17 cellular contexts compared by ENCODE assay signal in genomic region chr16:54647216-54647615, GRCh38.
DNase-seq lines count a peak whose midpoint lies in the region; ATAC-seq and TF ChIP-seq lines count a peak whose summit lies in the region.
"Had no signal": no experiment of that assay in that cellular context is flagged by ENCODE, and none has a peak within 500 bp of the region (broad histone marks: within the 10 kb centered on the region; RNA-seq: fewer than 3 reads in every experiment).

No MANE protein-coding gene starts in this region.

- H3K4me3 ChIP-seq in ascending aorta (no peak overlapping the region), esophagus squamous epithelium (no peak overlapping the region), aorta (ENCODE audit: low read length in 2 of 2) (no peak overlapping the region)

- TF ChIP-seq CTCF in ascending aorta (IDR thresholded peaks at IDR 0.05) (no peak), esophagus squamous epithelium (IDR thresholded peaks at IDR 0.05) (no peak)

- 27 to 67% methylated on average over 3 of the region's 3 CpGs for WGBS in esophagus squamous epithelium, 2 donors
- 5 to 9% methylated on average over 3 of the region's 3 CpGs for WGBS in aorta, 2 donors

- ATAC-seq in sciatic nerve (peak; percentile 16), aorta (ENCODE audit: low FRiP score) (peak; percentile 67), GM21737 (IDR thresholded peaks at IDR 0.05; ENCODE audit: unreplicated experiment) (no peak)

- intact Hi-C loops in ascending aorta (cut with DNase I) (no loop called here), esophagus squamous epithelium (cut with DNase I) (loop anchor here (5.0 kb wide), 1 partner anchor 285 kb away; the partner anchor contains the start of gene IRX5), sciatic nerve (cut with DNase I) (no loop called here), aorta (cut with DNase I) (loop anchor here in 1 of 2 donors (5.0 kb wide), 1 partner anchor 280 kb away; no protein-coding TSS in a partner anchor)

- H3K36me3 ChIP-seq in ascending aorta = no peaks in the 10 kb centered on the region
- H3K36me3 ChIP-seq in esophagus squamous epithelium = no peaks in the 10 kb centered on the region
- H3K36me3 ChIP-seq in aorta (ENCODE audit: control insufficient read depth in 1 of 2, insufficient read depth in 2 of 2, low read length in 1 of 2) = no peaks in the 10 kb centered on the region

- TF ChIP-seq POLR2A in esophagus squamous epithelium (IDR thresholded peaks at IDR 0.05) = no peak

- H3K27ac ChIP-seq in ascending aorta (peak overlapping the region; percentile 51 to 71), esophagus squamous epithelium (peak overlapping the region; percentile 61 to 77 (median 70)), aorta (ENCODE audit: low read depth in 1 of 2, low read length in 2 of 2) (peak overlapping the region in 1 of 2 donors; percentile 85)
- H3K27ac ChIP-seq: KMS-11 had no signal

- H3K27me3 ChIP-seq in ascending aorta (no peaks in the 10 kb centered on the region), esophagus squamous epithelium (peaks cover 0 to 18% (median 0%) of the 10 kb centered on the region in 4 donors), aorta (ENCODE audit: control insufficient read depth in 1 of 2, insufficient read depth in 2 of 2, low read length in 1 of 2) (no peaks in the 10 kb centered on the region)

- H3K9me3 ChIP-seq in ascending aorta = no peaks in the 10 kb centered on the region
- no peaks in the 10 kb centered on the region for H3K9me3 ChIP-seq in esophagus squamous epithelium
- H3K9me3 ChIP-seq in aorta (ENCODE audit: control insufficient read depth, low read length) = no peaks in the 10 kb centered on the region
- H3K9me3 ChIP-seq: Caco-2 had no signal

- DNase-seq in ascending aorta (ENCODE audit: low spot score in 2 of 2) (no peak), esophagus squamous epithelium (lab: John Stamatoyannopoulos, UW) (no peak), sciatic nerve (ENCODE audit: low spot score) (no peak), aorta (no peak), NAMALWA (ENCODE audit: low spot score) (no peak)
- DNase-seq in stimulated activated CD4-positive, alpha-beta T cell treated with anti-CD3 and anti-CD28 coated beads, Interleukin-12 subunit alpha, Interleukin-12 subunit beta, amount 100 ng/mL, for 4 hours = no peak
- DNase-seq: ACHN, AML-193, Caco-2, DMS153, NCI-H1105, NCI-H1694 treated with DMSO at 0.1 percent for 48 hours, NCI-H2107, NCI-H524, Right ventricle myocardium superior had no signal

- peaks cover 0 to 7% of the 10 kb centered on the region in 2 donors for H3K4me1 ChIP-seq in ascending aorta
- H3K4me1 ChIP-seq in esophagus squamous epithelium = peaks cover 0 to 74% (median 5%) of the 10 kb centered on the region in 3 donors
- peaks cover 0 to 2% of the 10 kb centered on the region in 2 donors for H3K4me1 ChIP-seq in aorta (ENCODE audit: control insufficient read depth in 1 of 2, insufficient read depth in 2 of 2, low read length in 2 of 2)
